In genomic region chr17:64641499-64641898, GRCh38 we compare ENCODE assay signal across 12 cellular contexts. TPM values are rescaled to one million over a fixed set of nuclear protein-coding genes. Genes with fewer than 3 reads are reported as not detected.
A peak's percentile ranks its signal among the peaks of the same experiment; 100 is the strongest.
DNase-seq lines count a peak whose midpoint lies in the region; ATAC-seq, FAIRE-seq and TF ChIP-seq lines count a peak whose summit lies in the region.
"Had no signal": no experiment of that assay in that cellular context is flagged by ENCODE, and none has a peak within 500 bp of the region (broad histone marks: within the 10 kb centered on the region; RNA-seq: fewer than 3 reads in every experiment).

No MANE protein-coding gene starts in this region.

- peaks cover 66% of the 10 kb centered on the region for H4K20me1 ChIP-seq in keratinocyte (ENCODE audit: control insufficient read depth, extremely low read depth, insufficient read depth, low read length)

- FAIRE-seq in A549 (lab: Jason Lieb, UNC): no peak
- no peak for FAIRE-seq in keratinocyte (lab: Jason Lieb, UNC)
- FAIRE-seq: G401.6, H1 had no signal

- dilution Hi-C loops in keratinocyte (cut with MboI; ENCODE audit: extremely low pct_ligation_motif_present, low sequenced_read_pairs): no loop called here

- peak overlapping the region in 1 of 2 experiments; percentile 1; a peak in 2 of 6 replicates for H3K27ac ChIP-seq in A549
- H3K27ac ChIP-seq in adrenal gland: peak overlapping the region in 3 of 5 donors; percentile 26 to 44 (median 35)
- H3K27ac ChIP-seq in keratinocyte (ENCODE audit: control insufficient read depth, insufficient read depth, low read length): peak overlapping the region; percentile 3

- 60% methylated on average over 2 of the region's 2 CpGs for WGBS in A549 (ENCODE audit: missing lambda C conversion rate)
- WGBS in adrenal gland, 4 donors: 30 to 35% (median 33%) methylated on average over 1 to 2 of the region's 2 CpGs

- peak; percentile 83 to 93 for ATAC-seq in A549

- no peak overlapping the region for H3K4me3 Mint-ChIP-seq in Calu3 (ENCODE audit: low read depth, unreplicated experiment)
- H3K4me3 Mint-ChIP-seq: activated CD4-positive, alpha-beta T cell treated with anti-CD3 and anti-CD28 coated beads, Interleukin-2, amount 10 ng/mL, durations not matched to agents 7 days and 5 days had no signal

- no peaks in the 10 kb centered on the region for H3K4me1 Mint-ChIP-seq in Calu3 (ENCODE audit: low read depth, unreplicated experiment)

- no peak overlapping the region for H3K9ac ChIP-seq in keratinocyte (ENCODE audit: control insufficient read depth, extremely low read depth, insufficient read depth, low read length)

- BruUV-seq in Calu3 (replicated peaks; lab: Mats Ljungman, UMichigan): no TSS peak

- peak overlapping the region; percentile 16; the same call in 2 of the 3 replicates for H3K4me2 ChIP-seq in A549
- H3K4me2 ChIP-seq in keratinocyte (ENCODE audit: control insufficient read depth, extremely low read depth, insufficient read depth, low read depth, low read length): peak overlapping the region; percentile 51

- TF ChIP-seq POLR2A in A549 (IDR thresholded peaks at IDR 0.05; ENCODE audit: low read length) (no peak), adrenal gland (IDR thresholded peaks at IDR 0.05) (no peak)

- CTCF ChIA-PET in A549 (lab: Yijun Ruan, JAX): interaction anchor here (0.7 to 2.4 kb wide), 11 partner anchors 7 to 135 kb away, joined by 3 to 10 read pairs (median 4); no protein-coding TSS in a partner anchor
- CTCF ChIA-PET in Calu3 (lab: Charles Lee): interaction anchor here (0.6 kb wide), 1 partner anchor 873 kb away, joined by 3 read pairs; no protein-coding TSS in a partner anchor

- H3K9me1 ChIP-seq in keratinocyte (ENCODE audit: control insufficient read depth, extremely low read depth, insufficient read depth, low read length): no peaks in the 10 kb centered on the region

- H3K36me3 ChIP-seq in adrenal gland (replicated peaks in 1 of 2) (peaks cover 0 to 6% of the 10 kb centered on the region in 2 donors), keratinocyte (ENCODE audit: control insufficient read depth in 2 of 2, extremely low read depth in 1 of 2, insufficient read depth in 2 of 2, low read length in 2 of 2) (peaks cover 8 to 32% of the 10 kb centered on the region in 2 experiments)

- no peak overlapping the region for H2AFZ ChIP-seq in keratinocyte (ENCODE audit: control insufficient read depth, low read length)

- no peak for TF ChIP-seq CTCF in A549 (IDR thresholded peaks at IDR 0.05)
- TF ChIP-seq CTCF in adrenal gland (IDR thresholded peaks at IDR 0.05): peak in 2 of 6 experiments; percentile 16 to 28
- no peak for TF ChIP-seq CTCF in keratinocyte (optimal IDR thresholded peaks at IDR 0.05 in 1 of 3, IDR thresholded peaks at IDR 0.05 in 1 of 3, conservative IDR thresholded peaks at IDR 0.05 in 1 of 3; ENCODE audit: extremely low read depth in 1 of 3, insufficient read depth in 2 of 3, low read length in 3 of 3)
- no peak for TF ChIP-seq CTCF in Calu3 (IDR thresholded peaks at IDR 0.05; ENCODE audit: unreplicated experiment)

- H3K36me3 Mint-ChIP-seq in Calu3 (ENCODE audit: insufficient read depth, unreplicated experiment): peaks cover 18% of the 10 kb centered on the region

- H3K9me3 ChIP-seq in A549 (no peaks in the 10 kb centered on the region), adrenal gland (replicated peaks in 1 of 3) (no peaks in the 10 kb centered on the region), keratinocyte (ENCODE audit: control insufficient read depth, low read depth, low read length) (no peaks in the 10 kb centered on the region)

- H3K4me3 ChIP-seq in A549: no peak overlapping the region
- H3K4me3 ChIP-seq in adrenal gland: no peak overlapping the region
- H3K4me3 ChIP-seq in keratinocyte (ENCODE audit: control insufficient read depth in 2 of 3, extremely low read depth in 1 of 3, insufficient read depth in 2 of 3, low read depth in 1 of 3, low read length in 3 of 3): no peak overlapping the region

- H3K9me3 Mint-ChIP-seq in Calu3 (ENCODE audit: low read depth, unreplicated experiment): no peaks in the 10 kb centered on the region
- H3K9me3 Mint-ChIP-seq: activated CD4-positive, alpha-beta T cell treated with anti-CD3 and anti-CD28 coated beads, Interleukin-2, amount 10 ng/mL, durations not matched to agents 7 days and 5 days had no signal

- no peak overlapping the region for H3K27ac Mint-ChIP-seq in Calu3 (ENCODE audit: unreplicated experiment)
- H3K27ac Mint-ChIP-seq: activated CD4-positive, alpha-beta T cell treated with anti-CD3 and anti-CD28 coated beads, Interleukin-2, amount 10 ng/mL, durations not matched to agents 7 days and 5 days had no signal

- H3K27me3 ChIP-seq in adrenal gland: no peaks in the 10 kb centered on the region
- H3K27me3 ChIP-seq in keratinocyte (ENCODE audit: control insufficient read depth, extremely low read depth, insufficient read depth, low read length): no peaks in the 10 kb centered on the region

- intact Hi-C loops in adrenal gland (cut with DNase I): loop anchor here in 1 of 2 donors (10.0 kb wide), 1 partner anchor 47 kb away; no protein-coding TSS in a partner anchor
- intact Hi-C loops in Calu3 (cut with micrococcal nuclease; ENCODE audit: unreplicated experiment): no loop called here

- H3K79me2 ChIP-seq in keratinocyte (ENCODE audit: control insufficient read depth, insufficient read depth, low read length): peaks cover 100% of the 10 kb centered on the region

- POLR2A ChIA-PET in A549 (lab: Yijun Ruan, JAX): interaction anchor here (0.6 kb wide), 1 partner anchor 136 kb away, joined by 3 read pairs; no protein-coding TSS in a partner anchor

- no peak for TF ChIP-seq EP300 in A549 (IDR thresholded peaks at IDR 0.05)

- no peaks in the 10 kb centered on the region for H3K27me3 Mint-ChIP-seq in Calu3 (ENCODE audit: unreplicated experiment)
- H3K27me3 Mint-ChIP-seq: activated CD4-positive, alpha-beta T cell treated with anti-CD3 and anti-CD28 coated beads, Interleukin-2, amount 10 ng/mL, durations not matched to agents 7 days and 5 days had no signal

- H3K4me1 ChIP-seq in A549 (peaks cover 13% of the 10 kb centered on the region), adrenal gland (replicated peaks in 1 of 2) (peaks cover 0 to 23% of the 10 kb centered on the region in 2 donors), keratinocyte (ENCODE audit: control insufficient read depth, extremely low read depth, insufficient read depth, low read length) (peaks cover 11% of the 10 kb centered on the region)

- peak; percentile 41 to 53 for DNase-seq in A549 (ENCODE audit: low read depth in 1 of 2, low spot score in 1 of 2)
- DNase-seq in GOT3 (lab: John Stamatoyannopoulos, UW): peak; percentile 38
- peak in 6 of 7 donors; percentile 51 to 74 (median 68) for DNase-seq in adrenal gland
- DNase-seq in keratinocyte (ENCODE audit: low read depth, low spot score): no peak
- no peak for DNase-seq in HPDE6-E6E7 (ENCODE audit: extremely low spot score)
- no peak for DNase-seq in cerebellar nuclear complex (lab: John Stamatoyannopoulos, UW)
- DNase-seq in NCI-H524 (lab: John Stamatoyannopoulos, UW): no peak
- DNase-seq in Calu3: no peak
- DNase-seq: activated CD4-positive, alpha-beta T cell treated with anti-CD3 and anti-CD28 coated beads, Interleukin-2, amount 10 ng/mL, durations not matched to agents 7 days and 5 days; NCI-H1930 had no signal

- no peak for TF ChIP-seq RAD21 in A549 (conservative IDR thresholded peaks at IDR 0.05 in 1 of 2, IDR thresholded peaks at IDR 0.05 in 1 of 2)

TF ChIP-seq in A549, 52 proteins besides CTCF, POLR2A, EP300 and RAD21:
- TF ChIP-seq EHF (CRISPR knock-in tag; IDR thresholded peaks at IDR 0.05) (no peak), USF2 (IDR thresholded peaks at IDR 0.05) (no peak), RFX5 (IDR thresholded peaks at IDR 0.05) (no peak), ESRRA (IDR thresholded peaks at IDR 0.05; ENCODE audit: borderline replicate concordance, low read length) (no peak), CHD4 (IDR thresholded peaks at IDR 0.05; ENCODE audit: borderline replicate concordance) (no peak), NFE2L2 (conservative IDR thresholded peaks at IDR 0.05; ENCODE audit: low read length) (no peak), ATOH8 (CRISPR knock-in tag; IDR thresholded peaks at IDR 0.05; ENCODE audit: low read depth) (no peak), RNF2 (IDR thresholded peaks at IDR 0.05; ENCODE audit: borderline replicate concordance, low read depth) (no peak), FOSB (CRISPR knock-in tag; IDR thresholded peaks at IDR 0.05) (no peak), HEYL (CRISPR knock-in tag; IDR thresholded peaks at IDR 0.05) (no peak), HOXA7 (CRISPR knock-in tag; IDR thresholded peaks at IDR 0.05) (no peak)

RNA-seq across cellular contexts. Expression of gene SMURF2, which starts 20.6 kb away (rescaled TPM):
- polyA plus RNA-seq in A549 (2011; rRNA removed) (26.3 and 29.1 TPM in 2 replicates), A549 (2017; fragmentation: RNase III; extraction: RNeasy Plus Mini Kit Qiagen cat#74134 plus additional on column Dnase treatment) (16.7 to 21.1 TPM (median 17.6 TPM) in 3 replicates), adrenal gland (10 to 100 TPM in 1 of 3 donors, 1 to 10 TPM in 2; 7.7 to 15.8 (median 7.9) TPM), keratinocyte (50.2 to 136 TPM (median 128 TPM) in 3 replicates)
- 8.3 and 8.9 TPM in 2 replicates for polyA plus RNA-seq in A549 (2012; cell fraction: cytosol; rRNA removed)
- polyA plus RNA-seq in A549 (2012; cell fraction: nucleus; rRNA removed): 7.0 and 11.0 TPM in 2 replicates
- polyA minus RNA-seq in A549 (2011; rRNA and poly(A)+ RNA removed): 33.6 and 34.0 TPM in 2 replicates
- total RNA-seq in adrenal gland (10 to 100 TPM; 13.2 to 27.5 (median 16.6) TPM), Calu3 (2022) (15.0 and 18.8 TPM in 2 replicates)
- polyA plus RNA-seq in keratinocyte (2011; ENCODE audit: low read depth): 23.7 TPM
- polyA plus RNA-seq in keratinocyte (2011; cell fraction: cytosol; rRNA removed): 56.4 and 91.8 TPM in 2 replicates
- 92.4 and 110 TPM in 2 replicates for polyA plus RNA-seq in keratinocyte (2011; cell fraction: nucleus; rRNA removed)
- 15.5 and 140 TPM in 2 replicates for polyA plus RNA-seq in keratinocyte (2012; ENCODE audit: low replicate concordance)
- polyA minus RNA-seq in keratinocyte: 87.3 to 270 TPM (median 122 TPM) in 3 replicates
- 76.4 TPM for polyA minus RNA-seq in keratinocyte (2011; cell fraction: cytosol; rRNA and poly(A)+ RNA removed)
- polyA minus RNA-seq in keratinocyte (2011; cell fraction: nucleus; rRNA and poly(A)+ RNA removed): 75.9 and 171 TPM in 2 replicates

Comparison
In these comparisons a context has a peak if more than half of its experiments do, and no peak if none do; other contexts are left out.
1. DNase-seq: peak in A549 (2 of 2), GOT3 (single experiment) and adrenal gland (6 of 7); none in keratinocyte (single experiment), HPDE6-E6E7 (single experiment), cerebellar nuclear complex (0 of 2), NCI-H524 (0 of 2) and Calu3 (single experiment).